In the genomic region with DNA sequence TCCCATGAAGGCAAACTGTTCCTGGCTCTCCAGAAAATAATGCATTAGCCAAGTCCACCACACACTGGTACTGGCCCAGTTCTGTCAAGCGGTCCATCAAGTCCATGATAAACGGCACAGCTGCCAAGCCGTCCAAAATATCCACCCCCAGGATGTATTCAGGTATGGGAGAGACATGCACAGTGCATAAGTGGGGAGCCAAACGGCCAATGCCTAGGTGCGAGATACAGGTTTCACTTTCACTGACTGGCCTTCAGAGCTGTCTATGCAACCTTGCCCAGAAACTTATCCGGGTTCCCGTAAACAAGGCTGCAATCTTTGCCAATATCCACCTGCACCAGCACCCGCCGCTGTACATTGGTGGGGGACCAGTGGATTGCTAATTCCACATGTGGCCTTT, we compare ENCODE assay signal across 27 cellular contexts.
"Had no signal": no experiment of that assay in that cellular context is flagged by ENCODE, and none has a peak within 500 bp of the region (broad histone marks: within the 10 kb centered on the region; RNA-seq: fewer than 3 reads in every experiment).

No MANE protein-coding gene starts in this region.

- H3K4me3 ChIP-seq: dorsolateral prefrontal cortex, lung, mucosa of descending colon, tibial artery had no signal

- H3K79me2 ChIP-seq: parathyroid adenoma had no signal

- ATAC-seq: left colon; sciatic nerve; stimulated activated naive CD8-positive, alpha-beta T cell treated with anti-CD3 and anti-CD28 coated beads, Interleukin-15, Interleukin-2, amounts not matched to agents 100 U/mL and 50 U/mL, for 24 hours had no signal

- H3K36me3 Mint-ChIP-seq: immature natural killer cell; memory B cell; mesothelial cell of epicardium; naive B cell; natural killer cell treated with Interleukin-12 subunit alpha and Interleukin-12 subunit beta and Interleukin-15 and Interleukin-18, amount 100 ng/mL, for 72 hours; stimulated activated effector memory CD8-positive, alpha-beta T cell treated with anti-CD3 and anti-CD28 coated beads, Interleukin-12 subunit alpha, Interleukin-12 subunit beta, amount 100 ng/mL, for 72 hours; type B pancreatic cell had no signal

- H3K36me3 ChIP-seq: neutrophil, tibial artery had no signal

- H3K9me3 Mint-ChIP-seq: immature natural killer cell; memory B cell; natural killer cell treated with Interleukin-12 subunit alpha and Interleukin-12 subunit beta and Interleukin-15 and Interleukin-18, amount 100 ng/mL, for 72 hours; stimulated activated effector memory CD8-positive, alpha-beta T cell treated with anti-CD3 and anti-CD28 coated beads, Interleukin-12 subunit alpha, Interleukin-12 subunit beta, amount 100 ng/mL, for 72 hours; type B pancreatic cell had no signal

- H3K4me1 Mint-ChIP-seq: immature natural killer cell; memory B cell; mesothelial cell of epicardium; naive B cell; neural crest cell; stimulated activated effector memory CD8-positive, alpha-beta T cell treated with anti-CD3 and anti-CD28 coated beads, Interleukin-12 subunit alpha, Interleukin-12 subunit beta, amount 100 ng/mL, for 72 hours had no signal

- H3K4me3 Mint-ChIP-seq: immature natural killer cell; memory B cell; mesothelial cell of epicardium; naive B cell; natural killer cell treated with Interleukin-12 subunit alpha and Interleukin-12 subunit beta and Interleukin-15 and Interleukin-18, amount 100 ng/mL, for 72 hours; neural crest cell; stimulated activated effector memory CD8-positive, alpha-beta T cell treated with anti-CD3 and anti-CD28 coated beads, Interleukin-12 subunit alpha, Interleukin-12 subunit beta, amount 100 ng/mL, for 72 hours; type B pancreatic cell had no signal

- H3K27me3 Mint-ChIP-seq: memory B cell, naive B cell, progenitor cell of endocrine pancreas, type B pancreatic cell had no signal

- H3K9me3 ChIP-seq: neutrophil, testis, tibial artery had no signal

- H2AFZ ChIP-seq: parathyroid adenoma had no signal

- H3K4me1 ChIP-seq: parathyroid adenoma, testis, tibial artery had no signal

- H3K9ac ChIP-seq: parathyroid adenoma had no signal

- DNase-seq: dorsolateral prefrontal cortex; effector CD4-positive, alpha-beta T cell; immature natural killer cell; islet precursor cell; kidney glomerular epithelial cell; left colon; left ventricle myocardium superior; naive B cell; stimulated activated CD4-positive, alpha-beta T cell treated with anti-CD3 and anti-CD28 coated beads, Interleukin-2, amount 100 ng/mL, for 24 hours; stimulated activated CD4-positive, alpha-beta T cell treated with anti-CD3 and anti-CD28 coated beads, Interleukin-4, amount 100 ng/mL, for 24 hours; stimulated activated naive CD8-positive, alpha-beta T cell treated with anti-CD3 and anti-CD28 coated beads, Interleukin-15, Interleukin-2, amounts not matched to agents 100 U/mL and 50 U/mL, for 24 hours; testis; tibial artery had no signal

- H3K27ac ChIP-seq: dorsolateral prefrontal cortex, neutrophil, parathyroid adenoma, testis, tibial artery had no signal

- H3K27me3 ChIP-seq: dorsolateral prefrontal cortex, neutrophil, testis, tibial artery had no signal

- FAIRE-seq: colon, frontal cortex had no signal
